25 cellular contexts compared by ENCODE assay signal in the genomic region with DNA sequence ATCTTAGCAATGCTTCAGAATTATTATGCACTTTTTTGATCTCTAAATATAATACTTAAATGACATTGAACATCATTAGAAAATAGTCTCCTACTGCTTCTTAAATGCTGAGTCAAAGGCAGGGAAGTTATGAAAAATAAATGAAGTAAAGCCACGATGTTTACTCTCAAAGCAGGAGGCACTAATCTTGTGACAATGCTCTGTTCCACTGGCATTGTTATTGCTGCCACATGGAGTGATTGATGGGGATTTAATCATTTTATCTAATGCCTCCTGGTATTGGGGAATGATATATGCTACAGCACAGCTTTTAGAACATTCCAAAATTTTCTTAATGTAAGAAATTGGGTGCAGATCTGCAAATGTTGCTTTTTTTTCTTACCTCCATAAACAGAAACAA.
"Had no signal": no experiment of that assay in that cellular context is flagged by ENCODE, and none has a peak within 500 bp of the region (broad histone marks: within the 10 kb centered on the region; RNA-seq: fewer than 3 reads in every experiment).

No MANE protein-coding gene starts in this region.

- ATAC-seq: left lung; lower lobe of right lung; natural killer cell; right lobe of liver; stimulated activated naive CD8-positive, alpha-beta T cell treated with anti-CD3 and anti-CD28 coated beads, Interleukin-15, Interleukin-2, amounts not matched to agents 100 U/mL and 50 U/mL, for 24 hours had no signal

- H3K4me1 Mint-ChIP-seq: activated naive CD8-positive, alpha-beta T cell treated with anti-CD3 and anti-CD28 coated beads for 36 hours; natural killer cell had no signal

- DNase-seq: activated CD4-positive, alpha-beta memory T cell treated with anti-CD3 and anti-CD28 coated beads for 36 hours; activated CD4-positive, alpha-beta T cell treated with anti-CD3 and anti-CD28 coated beads for 48 hours; activated CD8-positive, alpha-beta memory T cell treated with anti-CD3 and anti-CD28 coated beads, Interleukin-2, amount 50 U/mL, for 4 hours; activated effector memory CD4-positive, alpha-beta T cell treated with anti-CD3 and anti-CD28 coated beads, Interleukin-2, amount 50 U/mL, for 16 hours; activated naive CD4-positive, alpha-beta T cell treated with anti-CD3 and anti-CD28 coated beads for 36 hours; activated naive CD8-positive, alpha-beta T cell treated with anti-CD3 and anti-CD28 coated beads for 36 hours; activated T-cell treated with anti-CD3 and anti-CD28 coated beads, Interleukin-2, amount 50 U/mL, for 1 hour; adrenal gland; cerebellar nuclear complex; colonic mucosa; effector CD8-positive, alpha-beta T cell; glutamatergic neuron; lower lobe of right lung; mesenchymal stem cell; natural killer cell; ovary; right lobe of liver; stimulated activated CD4-positive, alpha-beta T cell treated with anti-CD3 and anti-CD28 coated beads, Interleukin-4, amount 100 ng/mL, for 1 hour; stimulated activated naive CD8-positive, alpha-beta T cell treated with anti-CD3 and anti-CD28 coated beads, Interleukin-15, Interleukin-2, amounts not matched to agents 100 U/mL and 50 U/mL, for 24 hours; testis; transverse colon had no signal

- H3K27me3 Mint-ChIP-seq: activated CD4-positive, alpha-beta memory T cell treated with anti-CD3 and anti-CD28 coated beads for 36 hours; activated naive CD8-positive, alpha-beta T cell treated with anti-CD3 and anti-CD28 coated beads for 36 hours; brain; progenitor cell of endocrine pancreas had no signal

- H3K27ac Mint-ChIP-seq: activated CD4-positive, alpha-beta memory T cell treated with anti-CD3 and anti-CD28 coated beads for 36 hours; activated naive CD4-positive, alpha-beta T cell treated with anti-CD3 and anti-CD28 coated beads for 36 hours; activated naive CD8-positive, alpha-beta T cell treated with anti-CD3 and anti-CD28 coated beads for 36 hours; activated T-helper 1 cell treated with anti-CD3 and anti-CD28 coated beads, Interleukin-12 subunit alpha, Interleukin-12 subunit beta, Interleukin-2, Interleukin-4 antibody, amounts not matched to agents 30 ng/mL and 10 ng/mL and 1 ng/mL, durations not matched to agents 14 hours and 24 hours and 36 hours; brain; natural killer cell had no signal

- H3K4me3 Mint-ChIP-seq: activated CD4-positive, alpha-beta memory T cell treated with anti-CD3 and anti-CD28 coated beads for 36 hours; activated naive CD4-positive, alpha-beta T cell treated with anti-CD3 and anti-CD28 coated beads for 36 hours; activated naive CD8-positive, alpha-beta T cell treated with anti-CD3 and anti-CD28 coated beads for 36 hours; activated T-helper 1 cell treated with anti-CD3 and anti-CD28 coated beads, Interleukin-12 subunit alpha, Interleukin-12 subunit beta, Interleukin-2, Interleukin-4 antibody, amounts not matched to agents 30 ng/mL and 10 ng/mL and 1 ng/mL, durations not matched to agents 14 hours and 24 hours and 36 hours; brain; natural killer cell had no signal

- H3K9me3 Mint-ChIP-seq: activated T-helper 1 cell treated with anti-CD3 and anti-CD28 coated beads, Interleukin-12 subunit alpha, Interleukin-12 subunit beta, Interleukin-2, Interleukin-4 antibody, amounts not matched to agents 30 ng/mL and 10 ng/mL and 1 ng/mL, durations not matched to agents 14 hours and 24 hours and 36 hours had no signal

- H3K36me3 Mint-ChIP-seq: activated CD4-positive, alpha-beta memory T cell treated with anti-CD3 and anti-CD28 coated beads for 36 hours; activated naive CD8-positive, alpha-beta T cell treated with anti-CD3 and anti-CD28 coated beads for 36 hours; brain had no signal
